In genomic region chr5:30100148-30100547, GRCh38 we compare ENCODE assay signal across 23 cellular contexts.
DNase-seq lines count a peak whose midpoint lies in the region; ATAC-seq and TF ChIP-seq lines count a peak whose summit lies in the region.
"Had no signal": no experiment of that assay in that cellular context is flagged by ENCODE, and none has a peak within 500 bp of the region (broad histone marks: within the 10 kb centered on the region; RNA-seq: fewer than 3 reads in every experiment).

No MANE protein-coding gene starts in this region.

- H3K27ac ChIP-seq in A673 (ENCODE audit: low read depth, low read length, poor library complexity, severe bottlenecking) (peak overlapping the region; percentile 90), HUES48 (ENCODE audit: low read depth, low read length) (peak overlapping the region; percentile 42), iPS-20b (ENCODE audit: low read length) (no peak overlapping the region), MM.1S (ENCODE audit: low read length) (no peak overlapping the region)
- H3K27ac ChIP-seq: parathyroid adenoma had no signal

- H3K4me3 ChIP-seq in A673 (ENCODE audit: low read depth, low read length, poor library complexity, severe bottlenecking), result peak overlapping the region; percentile 10
- no peak overlapping the region for H3K4me3 ChIP-seq in HUES48 (ENCODE audit: low read depth, low read length)
- no peak overlapping the region for H3K4me3 ChIP-seq in iPS-20b (ENCODE audit: low read length)
- H3K4me3 ChIP-seq in MM.1S (ENCODE audit: low read length), result no peak overlapping the region

- CTCF ChIA-PET in A673 (lab: Charles Lee), result no interaction called here

- H3K79me2 ChIP-seq in MM.1S (ENCODE audit: low read length), result no peaks in the 10 kb centered on the region
- H3K79me2 ChIP-seq: parathyroid adenoma had no signal

- BruUV-seq in A673 (replicated peaks; lab: Mats Ljungman, UMichigan), result no TSS peak

- no peaks in the 10 kb centered on the region for H3K36me3 ChIP-seq in A673 (ENCODE audit: insufficient read depth, low read length, poor library complexity, severe bottlenecking)
- no peaks in the 10 kb centered on the region for H3K36me3 ChIP-seq in HUES48 (ENCODE audit: control insufficient read depth, insufficient read depth, low read length)
- no peaks in the 10 kb centered on the region for H3K36me3 ChIP-seq in iPS-20b (ENCODE audit: insufficient read depth, low read depth, low read length)
- H3K36me3 ChIP-seq in MM.1S (replicated peaks; ENCODE audit: insufficient read depth, low read length), result no peaks in the 10 kb centered on the region

- H3K4me1 ChIP-seq in A673 (ENCODE audit: insufficient read depth, low read length, poor library complexity, severe bottlenecking), result peaks cover 57% of the 10 kb centered on the region
- peaks cover 34% of the 10 kb centered on the region for H3K4me1 ChIP-seq in HUES48 (ENCODE audit: control insufficient read depth, insufficient read depth, low read length)
- peaks cover 23% of the 10 kb centered on the region for H3K4me1 ChIP-seq in iPS-20b (ENCODE audit: insufficient read depth, low read length)
- H3K4me1 ChIP-seq in MM.1S (ENCODE audit: low read length), result no peaks in the 10 kb centered on the region
- H3K4me1 ChIP-seq: parathyroid adenoma had no signal

- H2AFZ ChIP-seq in MM.1S (ENCODE audit: low read length), result no peak overlapping the region
- H2AFZ ChIP-seq: parathyroid adenoma had no signal

- no peak for ATAC-seq in left ventricle myocardium superior
- ATAC-seq: activated CD8-positive, alpha-beta T cell treated with anti-CD3 and anti-CD28 coated beads, Interleukin-2, amount 10 ng/mL, durations not matched to agents 7 days and 5 days; HCT116; naive thymus-derived CD8-positive, alpha-beta T cell; sciatic nerve had no signal

- no peaks in the 10 kb centered on the region for H3K27me3 ChIP-seq in A673 (replicated peaks; ENCODE audit: insufficient read depth, low read depth, low read length, poor library complexity)
- H3K27me3 ChIP-seq in HUES48 (ENCODE audit: control insufficient read depth, insufficient read depth, low read length), result no peaks in the 10 kb centered on the region
- no peaks in the 10 kb centered on the region for H3K27me3 ChIP-seq in iPS-20b (ENCODE audit: insufficient read depth, low read length)
- H3K27me3 ChIP-seq in MM.1S (replicated peaks; ENCODE audit: insufficient read depth, low read length), result no peaks in the 10 kb centered on the region

- H3K9ac ChIP-seq in HUES48 (ENCODE audit: low read depth, low read length) (no peak overlapping the region), iPS-20b (ENCODE audit: low read depth, low read length) (peak overlapping the region; percentile 16; the same call in 1 of the 2 replicates), MM.1S (ENCODE audit: low read length) (no peak overlapping the region)
- H3K9ac ChIP-seq: parathyroid adenoma had no signal

- H3F3A ChIP-seq in MM.1S (ENCODE audit: insufficient read depth, low read length), result no peaks in the 10 kb centered on the region

- POLR2A ChIA-PET in A673 (lab: Charles Lee; ENCODE audit: low non-redundant PET), result no interaction called here

- TF ChIP-seq CTCF in A673 (conservative IDR thresholded peaks at IDR 0.05; ENCODE audit: low read depth, low read length), result no peak
- no peak for TF ChIP-seq CTCF in MM.1S (IDR thresholded peaks at IDR 0.05; ENCODE audit: low read length)

- H4K20me1 ChIP-seq in MM.1S (ENCODE audit: insufficient read depth, low read length), result no peaks in the 10 kb centered on the region

- intact Hi-C loops in A673 (cut with micrococcal nuclease; ENCODE audit: unreplicated experiment), result loop anchor here (5.0 kb wide), 1 partner anchor 227 kb away; no protein-coding TSS in a partner anchor
- intact Hi-C loops in left ventricle myocardium superior (cut with micrococcal nuclease), result no loop called here

- DNase-seq in A673 (ENCODE audit: low spot score) (peak; percentile 55), SHP77 (lab: John Stamatoyannopoulos, UW) (peak; percentile 33 to 59), left ventricle myocardium superior (no peak), MM.1S (no peak), NCI-H524 treated with DMSO at 0.1 percent for 48 hours (lab: John Stamatoyannopoulos, UW) (no peak)
- DNase-seq in activated naive CD4-positive, alpha-beta T cell treated with Interleukin-2 at 50 U/mL for 16 hours, result no peak
- DNase-seq: activated CD4-positive, alpha-beta T cell treated with anti-CD3 and anti-CD28 coated beads for 1 hour; activated CD8-positive, alpha-beta T cell treated with anti-CD3 and anti-CD28 coated beads, Interleukin-2, amount 10 ng/mL, durations not matched to agents 7 days and 5 days; amygdala; C1 segment of cervical spinal cord; caudate nucleus; head of caudate nucleus; Kasumi-1; naive thymus-derived CD8-positive, alpha-beta T cell; NCI-H446 treated with DMSO at 0.1 percent for 48 hours; SIG-M5; stimulated activated CD4-positive, alpha-beta T cell treated with anti-CD3 and anti-CD28 coated beads, Interleukin-15, amount 100 ng/mL, for 24 hours; stimulated activated CD8-positive, alpha-beta memory T cell treated with anti-CD3 and anti-CD28 coated beads, Interleukin-4, amount 100 ng/mL, for 48 hours had no signal

- H3K9me2 ChIP-seq in MM.1S (replicated peaks; ENCODE audit: insufficient read depth, low read length), result no peaks in the 10 kb centered on the region

- H3K4me2 ChIP-seq in MM.1S (ENCODE audit: low read depth, low read length), result no peak overlapping the region

- H3K9me3 ChIP-seq in A673 (ENCODE audit: low read depth, low read length, poor library complexity, severe bottlenecking), result no peaks in the 10 kb centered on the region
- H3K9me3 ChIP-seq in HUES48 (ENCODE audit: control insufficient read depth, insufficient read depth, low read length), result no peaks in the 10 kb centered on the region
- no peaks in the 10 kb centered on the region for H3K9me3 ChIP-seq in iPS-20b (ENCODE audit: insufficient read depth, low read depth, low read length)
- no peaks in the 10 kb centered on the region for H3K9me3 ChIP-seq in MM.1S (replicated peaks; ENCODE audit: insufficient read depth, low read length)

Comparison
In these comparisons a context has a peak if more than half of its experiments do, and no peak if none do; other contexts are left out.
1. DNase-seq: peak in A673 (single experiment) and SHP77 (2 of 2); none in left ventricle myocardium superior (single experiment), activated naive CD4-positive, alpha-beta T cell treated with Interleukin-2 at 50 U/mL for 16 hours (single experiment), MM.1S (single experiment) and NCI-H524 treated with DMSO at 0.1 percent for 48 hours (single experiment).
2. H3K27ac ChIP-seq: peak in A673 (single experiment) and HUES48 (single experiment); none in iPS-20b (single experiment) and MM.1S (single experiment).